ENCODE assay signal across 10 cellular contexts in the genomic region with DNA sequence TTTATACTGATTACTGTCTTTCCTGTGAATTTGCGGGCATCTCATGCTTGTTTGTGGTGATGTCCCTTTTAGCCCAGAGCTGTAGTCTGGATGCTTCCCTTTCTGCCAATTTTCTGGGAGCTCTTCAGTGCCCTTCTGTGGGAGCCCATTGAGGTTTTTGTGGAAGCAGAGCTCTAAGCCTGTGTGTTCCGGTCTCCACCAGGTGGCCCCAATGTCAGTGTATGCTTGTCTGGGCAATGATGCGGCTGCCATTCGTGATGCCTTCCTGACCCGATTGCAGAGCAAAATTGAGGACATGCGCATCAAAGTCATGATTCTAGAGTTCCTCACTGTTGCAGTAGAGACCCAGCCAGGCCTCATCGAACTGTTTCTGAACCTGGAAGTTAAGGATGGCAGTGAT. TPM values are rescaled to one million over a fixed set of nuclear protein-coding genes. Genes with fewer than 3 reads are reported as not detected.
DNase-seq lines count a peak whose midpoint lies in the region; ATAC-seq and TF ChIP-seq lines count a peak whose summit lies in the region.
"Had no signal": no experiment of that assay in that cellular context is flagged by ENCODE, and none has a peak within 500 bp of the region (broad histone marks: within the 10 kb centered on the region; RNA-seq: fewer than 3 reads in every experiment).

No MANE protein-coding gene starts in this region.

- ATAC-seq in GM18505 (IDR thresholded peaks at IDR 0.05; ENCODE audit: unreplicated experiment) (no peak), GM18867 (IDR thresholded peaks at IDR 0.05; ENCODE audit: unreplicated experiment) (no peak)

- no TSS peak for BruUV-seq in OCI-LY7 (replicated peaks; lab: Mats Ljungman, UMichigan)

- no peak overlapping the region for H2AFZ ChIP-seq in OCI-LY7 (ENCODE audit: low read length)

- intact Hi-C loops in OCI-LY7 (cut with micrococcal nuclease; ENCODE audit: unreplicated experiment): no loop called here

- DNase-seq in GM12864 (ENCODE audit: low read depth) (no peak), OCI-LY7 (ENCODE audit: low spot score) (peak; percentile 16), erythroblast (lab: John Stamatoyannopoulos, UW) (peak; percentile 40 to 50), nucleus accumbens (lab: John Stamatoyannopoulos, UW) (peak in 45 of 56 donors; percentile 17 to 75 (median 49))
- DNase-seq in stimulated activated CD4-positive, alpha-beta T cell treated with anti-CD3 and anti-CD28 coated beads, Interleukin-15, amount 100 ng/mL, for 24 hours: no peak
- DNase-seq in activated naive CD4-positive, alpha-beta T cell (lab: John Stamatoyannopoulos, UW): no peak
- DNase-seq: cortex of kidney, GF-D8 had no signal

- no peaks in the 10 kb centered on the region for H3K9me3 ChIP-seq in OCI-LY7 (ENCODE audit: low read length)

- POLR2A ChIA-PET in OCI-LY7 (lab: Charles Lee): no interaction called here

- TF ChIP-seq POLR2A in erythroblast (IDR thresholded peaks at IDR 0.05; ENCODE audit: low read length): no peak
- no peak for TF ChIP-seq POLR2A in GM18505 (IDR thresholded peaks at IDR 0.05; ENCODE audit: borderline replicate concordance, extremely low read depth, insufficient read depth, insufficient read length)

- peaks cover 90% of the 10 kb centered on the region for H3K36me3 ChIP-seq in OCI-LY7 (ENCODE audit: insufficient read depth, low read length)

- CTCF ChIA-PET in OCI-LY7 (lab: Charles Lee; ENCODE audit: unreplicated experiment): no interaction called here

- TF ChIP-seq CTCF in GM12864 (IDR thresholded peaks at IDR 0.05; ENCODE audit: low read depth, low read length, missing control alignments): peak; percentile 15
- peak; percentile 57 for TF ChIP-seq CTCF in OCI-LY7 (conservative IDR thresholded peaks at IDR 0.05; ENCODE audit: low read length)

- no peak overlapping the region for H3K4me3 ChIP-seq in GM12864 (ENCODE audit: low read depth, low read length)
- no peak overlapping the region for H3K4me3 ChIP-seq in OCI-LY7 (ENCODE audit: low read depth, low read length, poor library complexity, severe bottlenecking)

- H3K79me2 ChIP-seq in OCI-LY7 (ENCODE audit: insufficient read depth, low read depth, low read length): no peaks in the 10 kb centered on the region

- no peaks in the 10 kb centered on the region for H4K20me1 ChIP-seq in OCI-LY7 (ENCODE audit: insufficient read depth, low read length)

- no peak overlapping the region for H3K27ac ChIP-seq in OCI-LY7 (ENCODE audit: low read depth, low read length, poor library complexity, severe bottlenecking)

- H3K4me1 ChIP-seq in OCI-LY7 (ENCODE audit: insufficient read depth, low read length, poor library complexity, severe bottlenecking): no peaks in the 10 kb centered on the region

- no peaks in the 10 kb centered on the region for H3K9me2 ChIP-seq in OCI-LY7 (ENCODE audit: insufficient read depth, low read length)

- H3K4me2 ChIP-seq in OCI-LY7 (ENCODE audit: low read length): no peak overlapping the region

RNA-seq across cellular contexts. Expression of gene SH3GLB2, which starts 35.1 kb away (rescaled TPM):
- total RNA-seq in OCI-LY7 (2014; rRNA removed; shearing (Covaris generic)): 58.4 and 73.6 TPM in 2 replicates
- 92.6 and 95.8 TPM in 2 replicates for total RNA-seq in OCI-LY7 (2022)

RNA-seq across cellular contexts. Expression of gene MIGA2, which starts 43.4 kb away (rescaled TPM):
- total RNA-seq in OCI-LY7 (2014; rRNA removed; shearing (Covaris generic)): 27.7 and 29.2 TPM in 2 replicates
- total RNA-seq in OCI-LY7 (2022): 36.9 and 37.7 TPM in 2 replicates

RNA-seq across cellular contexts. Expression of gene NUP188, which starts 45.5 kb away (rescaled TPM):
- total RNA-seq in OCI-LY7 (2014; rRNA removed; shearing (Covaris generic)): 70.5 and 73.6 TPM in 2 replicates
- 83.8 and 91.6 TPM in 2 replicates for total RNA-seq in OCI-LY7 (2022)

RNA-seq across cellular contexts. Expression of gene DOLK, which starts 45.6 kb away (rescaled TPM):
- 9.6 and 11.2 TPM in 2 replicates for total RNA-seq in OCI-LY7 (2014; rRNA removed; shearing (Covaris generic))
- 5.1 and 5.8 TPM in 2 replicates for total RNA-seq in OCI-LY7 (2022)

Comparison
In these comparisons a context has a peak if more than half of its experiments do, and no peak if none do; other contexts are left out.
1. DNase-seq: peak in OCI-LY7 (single experiment), erythroblast (2 of 2) and nucleus accumbens (45 of 56); none in GM12864 (single experiment), stimulated activated CD4-positive, alpha-beta T cell treated with anti-CD3 and anti-CD28 coated beads, Interleukin-15, amount 100 ng/mL, for 24 hours (single experiment) and activated naive CD4-positive, alpha-beta T cell (0 of 4).